ENCODE assay signal across 10 cellular contexts in the genomic region with DNA sequence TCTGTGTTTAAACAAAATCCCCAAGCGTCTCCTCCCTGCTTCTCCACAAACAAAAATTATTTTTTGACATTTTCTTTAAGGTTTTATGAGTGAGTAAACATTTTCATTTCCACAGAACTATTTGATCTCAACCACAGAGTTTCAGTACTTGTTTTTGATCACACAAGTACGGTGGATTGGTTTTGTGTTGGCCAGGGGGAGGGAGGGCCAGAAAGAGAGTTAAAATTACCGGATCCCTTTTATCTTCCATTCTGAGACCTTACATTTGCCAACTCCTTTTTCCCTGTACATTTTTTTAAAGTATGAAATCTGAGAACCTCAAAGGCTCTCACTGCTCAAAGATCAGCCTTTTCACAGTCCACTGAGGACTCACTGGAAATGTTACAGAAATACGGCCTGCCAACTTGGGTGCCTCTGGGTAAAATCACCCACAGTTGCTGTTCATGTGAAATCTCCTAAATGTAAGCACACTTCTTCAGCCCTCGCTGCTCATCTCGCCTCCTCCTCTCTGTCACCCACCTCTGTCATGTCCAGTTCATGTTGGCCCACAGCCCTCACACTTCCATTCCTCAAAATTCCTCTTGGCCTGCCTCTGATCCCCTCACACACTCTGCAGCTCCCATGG. TPM values are rescaled to one million over a fixed set of nuclear protein-coding genes. Genes with fewer than 3 reads are reported as not detected.
DNase-seq lines count a peak whose midpoint lies in the region; ATAC-seq, FAIRE-seq and TF ChIP-seq lines count a peak whose summit lies in the region.
"Had no signal": no experiment of that assay in that cellular context is flagged by ENCODE, and none has a peak within 500 bp of the region (broad histone marks: within the 10 kb centered on the region; RNA-seq: fewer than 3 reads in every experiment).

No MANE protein-coding gene starts in this region.

- H3K27me3 ChIP-seq in pancreas (no peaks in the 10 kb centered on the region), testis (no peaks in the 10 kb centered on the region)
- H3K27me3 ChIP-seq: adrenal gland had no signal

- H3K4me1 ChIP-seq in pancreas (peaks cover 4 to 26% (median 4%) of the 10 kb centered on the region in 3 donors), testis (peaks cover 6% of the 10 kb centered on the region)

- no peaks in the 10 kb centered on the region for H3K36me3 ChIP-seq in pancreas
- no peaks in the 10 kb centered on the region for H3K36me3 ChIP-seq in testis (ENCODE audit: low read depth, missing control alignments)
- H3K36me3 ChIP-seq: adrenal gland had no signal

- TF ChIP-seq CTCF in pancreas (IDR thresholded peaks at IDR 0.05), result no peak
- no peak for TF ChIP-seq CTCF in testis (IDR thresholded peaks at IDR 0.05)

- no peak for TF ChIP-seq POLR2A in testis (IDR thresholded peaks at IDR 0.05)

- H3K27ac ChIP-seq in pancreas (peak overlapping the region; percentile 84 to 92 (median 89)), testis (no peak overlapping the region)
- H3K27ac ChIP-seq: adrenal gland had no signal

- intact Hi-C loops in pancreas (cut with DNase I), result no loop called here
- intact Hi-C loops in testis (cut with DNase I; ENCODE audit: low total_unique reads), result no loop called here

- DNase-seq in GM18507 (ENCODE audit: extremely low spot score, insufficient read length, low read depth) (peak; percentile 26), RPMI8226 (peak; percentile 41), pancreas (no peak), SW 1271 (lab: John Stamatoyannopoulos, UW) (no peak), testis (no peak), nucleus accumbens (lab: John Stamatoyannopoulos, UW) (no peak), HPDE6-E6E7 (ENCODE audit: extremely low spot score) (no peak)
- DNase-seq: adrenal gland had no signal

- H3K9me3 ChIP-seq in pancreas (no peaks in the 10 kb centered on the region), testis (no peaks in the 10 kb centered on the region)
- H3K9me3 ChIP-seq: adrenal gland had no signal

- ATAC-seq in GM21576 (IDR thresholded peaks at IDR 0.05; ENCODE audit: unreplicated experiment) (peak; percentile 66), pancreas (peak in 2 of 4 donors; percentile 15 to 17)
- ATAC-seq: WTC11 had no signal

- WGBS in pancreas, 2 donors, result 11 to 15% methylated on average over 6 of the region's 6 CpGs
- 58 to 61% methylated on average over 6 of the region's 6 CpGs for WGBS in testis, 2 donors

- H3K4me3 ChIP-seq in pancreas (peak overlapping the region; percentile 65 to 95 (median 88)), testis (no peak overlapping the region)
- H3K4me3 ChIP-seq: adrenal gland had no signal

- FAIRE-seq in GM18507 (lab: Jason Lieb, UNC) (peak; percentile 51), pancreas (lab: Jason Lieb, UNC) (no peak)

RNA-seq across cellular contexts. Expression of gene HOMER2, which starts 1.7 kb away (rescaled TPM):
- total RNA-seq in pancreas, result 100 to 1,000 TPM in 5 of 6 donors, 10 to 100 TPM in 1; 82.1 to 180 (median 147) TPM
- 10 to 100 TPM; 76.8 to 92.2 TPM for polyA plus RNA-seq in pancreas
- 10 to 100 TPM; 38.5 to 40.5 TPM for total RNA-seq in testis
- polyA plus RNA-seq in testis (ENCODE audit: insufficient read depth, low read depth, low replicate concordance), result 18.7 TPM

RNA-seq across cellular contexts. Expression of gene RAMAC, which starts 35.2 kb away (rescaled TPM):
- total RNA-seq in pancreas, result 10 to 100 TPM in 2 of 6 donors, 1 to 10 TPM in 4; 7.0 to 12.7 (median 9.0) TPM
- polyA plus RNA-seq in pancreas, result 10 to 100 TPM in 1 of 2 donors, 1 to 10 TPM in 1; 9.9 to 15.5 TPM
- 10 to 100 TPM; 21.2 to 26.9 TPM for total RNA-seq in testis
- 33.5 TPM for polyA plus RNA-seq in testis (ENCODE audit: insufficient read depth, low read depth, low replicate concordance)

Comparison
In these comparisons a context has a peak if more than half of its experiments do, and no peak if none do; other contexts are left out.
1. DNase-seq: peak in GM18507 (single experiment) and RPMI8226 (single experiment); none in pancreas (0 of 6), SW 1271 (0 of 2), testis (single experiment), nucleus accumbens (0 of 56) and HPDE6-E6E7 (single experiment).
2. H3K27ac ChIP-seq: peak in pancreas (4 of 4); none in testis (0 of 2).
3. H3K4me3 ChIP-seq: peak in pancreas (4 of 4); none in testis (0 of 2).